21 cellular contexts compared by ENCODE assay signal in the genomic region with DNA sequence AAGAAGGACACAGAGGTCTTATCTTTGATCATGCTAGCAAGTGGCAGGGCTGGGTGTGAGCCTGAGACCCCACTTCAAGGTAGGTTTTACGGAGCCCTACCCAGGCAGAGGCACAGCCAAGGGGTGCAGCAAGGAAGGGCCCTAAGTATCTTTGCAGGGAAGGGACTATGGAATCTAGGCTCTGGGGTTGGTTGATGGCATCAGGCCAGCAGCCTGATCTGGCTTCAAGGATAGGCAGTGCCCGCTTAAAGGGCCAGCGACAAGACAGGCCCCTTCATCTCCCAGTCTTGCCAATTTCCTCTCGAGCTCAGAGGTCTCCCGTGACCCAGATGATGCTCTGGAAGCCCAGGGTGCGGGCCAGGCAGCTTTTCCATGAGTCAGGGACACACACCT. TPM values are rescaled to one million over a fixed set of nuclear protein-coding genes. Genes with fewer than 3 reads are reported as not detected.
"Had no signal": no experiment of that assay in that cellular context is flagged by ENCODE, and none has a peak within 500 bp of the region (broad histone marks: within the 10 kb centered on the region; RNA-seq: fewer than 3 reads in every experiment).

No MANE protein-coding gene starts in this region.

- H3K4me3 Mint-ChIP-seq: activated CD4-positive, alpha-beta memory T cell treated with anti-CD3 and anti-CD28 coated beads, Interleukin-2, amount 10 ng/mL, durations not matched to agents 7 days and 5 days; activated CD4-positive, alpha-beta T cell treated with anti-CD3 and anti-CD28 coated beads, Interleukin-2, amount 10 ng/mL, durations not matched to agents 24 days and 14 days; activated naive CD8-positive, alpha-beta T cell treated with anti-CD3 and anti-CD28 coated beads, Interleukin-2, amount 50 U/mL, for 24 hours; activated T-helper 1 cell treated with anti-CD3 and anti-CD28 coated beads, Interleukin-12 subunit alpha, Interleukin-12 subunit beta, Interleukin-2, Interleukin-4 antibody, amounts not matched to agents 30 ng/mL and 10 ng/mL and 1 ng/mL, durations not matched to agents 14 hours and 24 hours and 36 hours; brain; naive B cell; stimulated activated naive CD8-positive, alpha-beta T cell treated with anti-CD3 and anti-CD28 coated beads, Interleukin-15, Interleukin-2, amounts not matched to agents 100 ng/mL and 50 ng/mL, for 24 hours; T-helper 17 cell had no signal

- H3K4me1 Mint-ChIP-seq: activated CD4-positive, alpha-beta T cell treated with anti-CD3 and anti-CD28 coated beads, Interleukin-2, amount 10 ng/mL, durations not matched to agents 24 days and 14 days had no signal

- H3K9me3 ChIP-seq: tibial artery had no signal

- ATAC-seq: activated naive CD8-positive, alpha-beta T cell treated with anti-CD3 and anti-CD28 coated beads, Interleukin-2, amount 50 U/mL, for 24 hours; esophagus mucosa; T-helper 17 cell had no signal

- H3K27me3 ChIP-seq: tibial artery had no signal

- H3K27ac Mint-ChIP-seq: activated CD4-positive, alpha-beta memory T cell treated with anti-CD3 and anti-CD28 coated beads, Interleukin-2, amount 10 ng/mL, durations not matched to agents 7 days and 5 days; activated CD4-positive, alpha-beta T cell treated with anti-CD3 and anti-CD28 coated beads, Interleukin-2, amount 10 ng/mL, durations not matched to agents 24 days and 14 days; activated naive CD8-positive, alpha-beta T cell treated with anti-CD3 and anti-CD28 coated beads, Interleukin-2, amount 50 U/mL, for 24 hours; activated T-helper 1 cell treated with anti-CD3 and anti-CD28 coated beads, Interleukin-12 subunit alpha, Interleukin-12 subunit beta, Interleukin-2, Interleukin-4 antibody, amounts not matched to agents 30 ng/mL and 10 ng/mL and 1 ng/mL, durations not matched to agents 14 hours and 24 hours and 36 hours; brain; naive B cell; stimulated activated naive CD8-positive, alpha-beta T cell treated with anti-CD3 and anti-CD28 coated beads, Interleukin-15, Interleukin-2, amounts not matched to agents 100 ng/mL and 50 ng/mL, for 24 hours; T-helper 17 cell had no signal

- H3K36me3 ChIP-seq: tibial artery had no signal

- DNase-seq: activated CD4-positive, alpha-beta memory T cell treated with anti-CD3 and anti-CD28 coated beads, Interleukin-2, amount 10 ng/mL, durations not matched to agents 7 days and 5 days; activated CD4-positive, alpha-beta T cell treated with anti-CD3 and anti-CD28 coated beads, Interleukin-2, amount 10 ng/mL, durations not matched to agents 24 days and 14 days; activated gamma-delta T cell; activated naive CD4-positive, alpha-beta T cell treated with anti-CD3 and anti-CD28 coated beads, Interleukin-2, amount 50 U/mL, for 16 hours; activated naive CD8-positive, alpha-beta T cell treated with anti-CD3 and anti-CD28 coated beads, Interleukin-2, amount 50 U/mL, for 24 hours; anterior cingulate cortex; central memory CD4-positive, alpha-beta T cell; effector memory CD4-positive, alpha-beta T cell; glutamatergic neuron; hypothalamus; naive B cell; stimulated activated CD4-positive, alpha-beta T cell treated with anti-CD3 and anti-CD28 coated beads, Interleukin-1b, Interleukin-23, amount 100 ng/mL, for 48 hours; SW 1271; T-helper 17 cell; tibial artery had no signal

- H3K27ac ChIP-seq: tibial artery had no signal

- H3K9me3 Mint-ChIP-seq: activated CD4-positive, alpha-beta memory T cell treated with anti-CD3 and anti-CD28 coated beads, Interleukin-2, amount 10 ng/mL, durations not matched to agents 7 days and 5 days; activated CD4-positive, alpha-beta T cell treated with anti-CD3 and anti-CD28 coated beads, Interleukin-2, amount 10 ng/mL, durations not matched to agents 24 days and 14 days; activated naive CD8-positive, alpha-beta T cell treated with anti-CD3 and anti-CD28 coated beads, Interleukin-2, amount 50 U/mL, for 24 hours; activated T-helper 1 cell treated with anti-CD3 and anti-CD28 coated beads, Interleukin-12 subunit alpha, Interleukin-12 subunit beta, Interleukin-2, Interleukin-4 antibody, amounts not matched to agents 30 ng/mL and 10 ng/mL and 1 ng/mL, durations not matched to agents 14 hours and 24 hours and 36 hours; naive B cell; stimulated activated naive CD8-positive, alpha-beta T cell treated with anti-CD3 and anti-CD28 coated beads, Interleukin-15, Interleukin-2, amounts not matched to agents 100 ng/mL and 50 ng/mL, for 24 hours had no signal

- H3K4me3 ChIP-seq: lung, tibial artery had no signal

- H3K36me3 Mint-ChIP-seq: brain, naive B cell had no signal

RNA-seq across cellular contexts. Expression of a gene that starts 46.2 kb away (rescaled TPM):
- polyA plus RNA-seq: neural cell had no signal
